Comparison of ENCODE assay signal across 1 cellular context in the genomic region with DNA sequence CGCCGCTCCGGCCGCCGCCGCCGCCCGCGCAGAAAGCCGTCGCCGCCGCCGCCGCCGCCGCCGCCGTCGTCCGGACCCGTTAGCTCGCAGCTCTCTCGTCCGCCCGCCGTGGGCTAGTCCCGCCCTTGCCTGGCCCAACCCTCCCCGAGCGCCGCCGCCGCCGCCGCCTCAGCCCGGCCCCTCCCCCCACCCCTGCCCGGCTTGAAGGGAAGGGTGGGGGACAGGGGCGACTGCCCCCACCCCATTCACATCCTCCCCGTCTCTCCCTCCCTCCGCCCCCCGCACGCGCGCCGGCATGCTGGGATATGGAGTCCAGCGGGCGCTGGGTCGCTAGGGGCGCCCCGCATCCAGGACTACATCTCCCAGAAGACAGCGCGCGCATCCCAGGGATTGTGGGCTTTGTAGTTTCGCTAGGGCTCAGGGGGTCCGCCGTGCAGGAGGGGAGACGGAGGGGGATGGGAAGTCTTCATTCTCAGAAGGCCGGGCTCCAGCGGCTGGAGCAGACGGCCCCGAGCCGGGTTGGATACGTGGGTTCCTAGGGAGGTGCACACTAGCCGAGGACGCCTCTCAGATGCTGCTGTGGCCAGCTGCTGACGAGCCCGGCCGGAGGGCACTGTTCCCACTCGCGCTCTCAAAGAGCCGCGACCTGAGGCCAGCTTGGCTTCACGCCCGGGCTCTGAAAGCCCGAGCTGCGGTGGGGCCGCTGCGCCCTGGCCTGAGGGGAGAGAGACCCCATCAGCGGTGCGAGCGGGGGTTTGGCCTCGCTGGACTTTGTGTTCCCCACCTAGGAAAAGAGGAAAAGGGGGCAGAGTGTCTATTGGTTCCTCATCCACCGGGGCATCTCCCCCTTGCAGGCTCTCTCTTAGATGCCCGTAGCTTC.
TF ChIP-seq lines count a peak whose summit lies in the region.

A gene with protein sequence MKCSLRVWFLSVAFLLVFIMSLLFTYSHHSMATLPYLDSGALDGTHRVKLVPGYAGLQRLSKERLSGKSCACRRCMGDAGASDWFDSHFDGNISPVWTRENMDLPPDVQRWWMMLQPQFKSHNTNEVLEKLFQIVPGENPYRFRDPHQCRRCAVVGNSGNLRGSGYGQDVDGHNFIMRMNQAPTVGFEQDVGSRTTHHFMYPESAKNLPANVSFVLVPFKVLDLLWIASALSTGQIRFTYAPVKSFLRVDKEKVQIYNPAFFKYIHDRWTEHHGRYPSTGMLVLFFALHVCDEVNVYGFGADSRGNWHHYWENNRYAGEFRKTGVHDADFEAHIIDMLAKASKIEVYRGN (minus strand): TSS at position 118 of the 880 bp plus-strand sequence. CDS start 40,570 bp downstream, outside the sequence.

TF ChIP-seq in K562, 482 proteins besides CTCF, POLR2A, EP300 and RAD21 (continued from another document and continues in another):
- TF ChIP-seq ELF1 (tag; IDR thresholded peaks at IDR 0.05) (peak; percentile 68; the same call in 1 of the 2 replicates), KLF6 (CRISPR knock-in tag; IDR thresholded peaks at IDR 0.05; ENCODE audit: borderline replicate concordance) (peak; percentile 95), CXXC5 (CRISPR knock-in tag; IDR thresholded peaks at IDR 0.05) (peak; percentile 92), TBL1XR1 (IDR thresholded peaks at IDR 0.05; ENCODE audit: low read length in 2 of 2) (peak in 1 of 2 experiments; percentile 40; a peak in 1 of 4 replicates), ASH1L (IDR thresholded peaks at IDR 0.05; ENCODE audit: borderline replicate concordance, low read depth, partially characterized antibody) (peak; percentile 68), RAD51 (IDR thresholded peaks at IDR 0.05; ENCODE audit: borderline replicate concordance, low read depth) (no peak), ZBTB17 (CRISPR knock-in tag; IDR thresholded peaks at IDR 0.05) (peak; percentile 86), BHLHE40 (IDR thresholded peaks at IDR 0.05; ENCODE audit: low read length) (peak; percentile 45; the same call in 1 of the 2 replicates), SMAD3 (CRISPR knock-in tag; conservative IDR thresholded peaks at IDR 0.05) (peak; percentile 90), NR2C2 (CRISPR knock-in tag; IDR thresholded peaks at IDR 0.05) (peak; percentile 79; the same call in 1 of the 2 replicates), NR2C2 (tag; IDR thresholded peaks at IDR 0.05) (peak; percentile 93), GTF2F1 (IDR thresholded peaks at IDR 0.05; ENCODE audit: low read depth, low read length) (0 out of 2 replicates have a peak, but pooled peaks have one; percentile 20), FOSL1 (tag; conservative IDR thresholded peaks at IDR 0.05) (peak; percentile 49), HNRNPK (IDR thresholded peaks at IDR 0.05; ENCODE audit: low read depth, low read length, poor library complexity, severe bottlenecking) (no peak), IRF2 (CRISPR knock-in tag; IDR thresholded peaks at IDR 0.05) (no peak), L3MBTL2 (IDR thresholded peaks at IDR 0.05) (peak; percentile 59), GATAD2A (IDR thresholded peaks at IDR 0.05) (peak; percentile 78; the same call in 1 of the 2 replicates), RBBP5 (IDR thresholded peaks at IDR 0.05; ENCODE audit: borderline replicate concordance, insufficient read depth, low read length, poor library complexity, severe bottlenecking) (peak; percentile 56), ZNF184 (CRISPR knock-in tag; IDR thresholded peaks at IDR 0.05) (no peak), MECOM (CRISPR knock-in tag; IDR thresholded peaks at IDR 0.05) (peak; percentile 60; the same call in 1 of the 2 replicates), IFI16 (CRISPR knock-in tag; IDR thresholded peaks at IDR 0.05) (no peak), MBD2 (IDR thresholded peaks at IDR 0.05; ENCODE audit: borderline replicate concordance, low read depth) (peak; percentile 99), MCM5 (IDR thresholded peaks at IDR 0.05; ENCODE audit: low read depth) (no peak), GATAD2B (IDR thresholded peaks at IDR 0.05; ENCODE audit: borderline replicate concordance) (0 out of 2 replicates have a peak, but pooled peaks have one; percentile 33)
- TF ChIP-seq, protein P1, sequence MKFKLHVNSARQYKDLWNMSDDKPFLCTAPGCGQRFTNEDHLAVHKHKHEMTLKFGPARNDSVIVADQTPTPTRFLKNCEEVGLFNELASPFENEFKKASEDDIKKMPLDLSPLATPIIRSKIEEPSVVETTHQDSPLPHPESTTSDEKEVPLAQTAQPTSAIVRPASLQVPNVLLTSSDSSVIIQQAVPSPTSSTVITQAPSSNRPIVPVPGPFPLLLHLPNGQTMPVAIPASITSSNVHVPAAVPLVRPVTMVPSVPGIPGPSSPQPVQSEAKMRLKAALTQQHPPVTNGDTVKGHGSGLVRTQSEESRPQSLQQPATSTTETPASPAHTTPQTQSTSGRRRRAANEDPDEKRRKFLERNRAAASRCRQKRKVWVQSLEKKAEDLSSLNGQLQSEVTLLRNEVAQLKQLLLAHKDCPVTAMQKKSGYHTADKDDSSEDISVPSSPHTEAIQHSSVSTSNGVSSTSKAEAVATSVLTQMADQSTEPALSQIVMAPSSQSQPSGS (CRISPR knock-in tag; IDR thresholded peaks at IDR 0.05): no peak
- TF ChIP-seq, protein P2, sequence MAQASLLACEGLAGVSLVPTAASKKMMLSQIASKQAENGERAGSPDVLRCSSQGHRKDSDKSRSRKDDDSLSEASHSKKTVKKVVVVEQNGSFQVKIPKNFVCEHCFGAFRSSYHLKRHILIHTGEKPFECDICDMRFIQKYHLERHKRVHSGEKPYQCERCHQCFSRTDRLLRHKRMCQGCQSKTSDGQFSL (CRISPR knock-in tag; IDR thresholded peaks at IDR 0.05): peak; percentile 83
- TF ChIP-seq, protein P2 (tag; IDR thresholded peaks at IDR 0.05): peak in 1 of 2 experiments; percentile 65; a peak in 2 of 4 replicates
- TF ChIP-seq, protein P3, sequence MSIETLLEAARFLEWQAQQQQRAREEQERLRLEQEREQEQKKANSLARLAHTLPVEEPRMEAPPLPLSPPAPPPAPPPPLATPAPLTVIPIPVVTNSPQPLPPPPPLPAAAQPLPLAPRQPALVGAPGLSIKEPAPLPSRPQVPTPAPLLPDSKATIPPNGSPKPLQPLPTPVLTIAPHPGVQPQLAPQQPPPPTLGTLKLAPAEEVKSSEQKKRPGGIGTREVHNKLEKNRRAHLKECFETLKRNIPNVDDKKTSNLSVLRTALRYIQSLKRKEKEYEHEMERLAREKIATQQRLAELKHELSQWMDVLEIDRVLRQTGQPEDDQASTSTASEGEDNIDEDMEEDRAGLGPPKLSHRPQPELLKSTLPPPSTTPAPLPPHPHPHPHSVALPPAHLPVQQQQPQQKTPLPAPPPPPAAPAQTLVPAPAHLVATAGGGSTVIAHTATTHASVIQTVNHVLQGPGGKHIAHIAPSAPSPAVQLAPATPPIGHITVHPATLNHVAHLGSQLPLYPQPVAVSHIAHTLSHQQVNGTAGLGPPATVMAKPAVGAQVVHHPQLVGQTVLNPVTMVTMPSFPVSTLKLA (conservative IDR thresholded peaks at IDR 0.05): peak; percentile 59 to 88; a peak in 3 of 4 replicates
- TF ChIP-seq, protein P4, sequence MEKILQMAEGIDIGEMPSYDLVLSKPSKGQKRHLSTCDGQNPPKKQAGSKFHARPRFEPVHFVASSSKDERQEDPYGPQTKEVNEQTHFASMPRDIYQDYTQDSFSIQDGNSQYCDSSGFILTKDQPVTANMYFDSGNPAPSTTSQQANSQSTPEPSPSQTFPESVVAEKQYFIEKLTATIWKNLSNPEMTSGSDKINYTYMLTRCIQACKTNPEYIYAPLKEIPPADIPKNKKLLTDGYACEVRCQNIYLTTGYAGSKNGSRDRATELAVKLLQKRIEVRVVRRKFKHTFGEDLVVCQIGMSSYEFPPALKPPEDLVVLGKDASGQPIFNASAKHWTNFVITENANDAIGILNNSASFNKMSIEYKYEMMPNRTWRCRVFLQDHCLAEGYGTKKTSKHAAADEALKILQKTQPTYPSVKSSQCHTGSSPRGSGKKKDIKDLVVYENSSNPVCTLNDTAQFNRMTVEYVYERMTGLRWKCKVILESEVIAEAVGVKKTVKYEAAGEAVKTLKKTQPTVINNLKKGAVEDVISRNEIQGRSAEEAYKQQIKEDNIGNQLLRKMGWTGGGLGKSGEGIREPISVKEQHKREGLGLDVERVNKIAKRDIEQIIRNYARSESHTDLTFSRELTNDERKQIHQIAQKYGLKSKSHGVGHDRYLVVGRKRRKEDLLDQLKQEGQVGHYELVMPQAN (IDR thresholded peaks at IDR 0.05; ENCODE audit: borderline replicate concordance): peak; percentile 42; the same call in 1 of the 2 replicates
- TF ChIP-seq, protein P5, sequence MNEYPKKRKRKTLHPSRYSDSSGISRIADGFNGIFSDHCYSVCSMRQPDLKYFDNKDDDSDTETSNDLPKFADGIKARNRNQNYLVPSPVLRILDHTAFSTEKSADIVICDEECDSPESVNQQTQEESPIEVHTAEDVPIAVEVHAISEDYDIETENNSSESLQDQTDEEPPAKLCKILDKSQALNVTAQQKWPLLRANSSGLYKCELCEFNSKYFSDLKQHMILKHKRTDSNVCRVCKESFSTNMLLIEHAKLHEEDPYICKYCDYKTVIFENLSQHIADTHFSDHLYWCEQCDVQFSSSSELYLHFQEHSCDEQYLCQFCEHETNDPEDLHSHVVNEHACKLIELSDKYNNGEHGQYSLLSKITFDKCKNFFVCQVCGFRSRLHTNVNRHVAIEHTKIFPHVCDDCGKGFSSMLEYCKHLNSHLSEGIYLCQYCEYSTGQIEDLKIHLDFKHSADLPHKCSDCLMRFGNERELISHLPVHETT (CRISPR knock-in tag; conservative IDR thresholded peaks at IDR 0.05 in 1 of 2, IDR thresholded peaks at IDR 0.05 in 1 of 2): peak in 1 of 2 experiments; percentile 97; a peak in 2 of 4 replicates
- TF ChIP-seq, protein P6, sequence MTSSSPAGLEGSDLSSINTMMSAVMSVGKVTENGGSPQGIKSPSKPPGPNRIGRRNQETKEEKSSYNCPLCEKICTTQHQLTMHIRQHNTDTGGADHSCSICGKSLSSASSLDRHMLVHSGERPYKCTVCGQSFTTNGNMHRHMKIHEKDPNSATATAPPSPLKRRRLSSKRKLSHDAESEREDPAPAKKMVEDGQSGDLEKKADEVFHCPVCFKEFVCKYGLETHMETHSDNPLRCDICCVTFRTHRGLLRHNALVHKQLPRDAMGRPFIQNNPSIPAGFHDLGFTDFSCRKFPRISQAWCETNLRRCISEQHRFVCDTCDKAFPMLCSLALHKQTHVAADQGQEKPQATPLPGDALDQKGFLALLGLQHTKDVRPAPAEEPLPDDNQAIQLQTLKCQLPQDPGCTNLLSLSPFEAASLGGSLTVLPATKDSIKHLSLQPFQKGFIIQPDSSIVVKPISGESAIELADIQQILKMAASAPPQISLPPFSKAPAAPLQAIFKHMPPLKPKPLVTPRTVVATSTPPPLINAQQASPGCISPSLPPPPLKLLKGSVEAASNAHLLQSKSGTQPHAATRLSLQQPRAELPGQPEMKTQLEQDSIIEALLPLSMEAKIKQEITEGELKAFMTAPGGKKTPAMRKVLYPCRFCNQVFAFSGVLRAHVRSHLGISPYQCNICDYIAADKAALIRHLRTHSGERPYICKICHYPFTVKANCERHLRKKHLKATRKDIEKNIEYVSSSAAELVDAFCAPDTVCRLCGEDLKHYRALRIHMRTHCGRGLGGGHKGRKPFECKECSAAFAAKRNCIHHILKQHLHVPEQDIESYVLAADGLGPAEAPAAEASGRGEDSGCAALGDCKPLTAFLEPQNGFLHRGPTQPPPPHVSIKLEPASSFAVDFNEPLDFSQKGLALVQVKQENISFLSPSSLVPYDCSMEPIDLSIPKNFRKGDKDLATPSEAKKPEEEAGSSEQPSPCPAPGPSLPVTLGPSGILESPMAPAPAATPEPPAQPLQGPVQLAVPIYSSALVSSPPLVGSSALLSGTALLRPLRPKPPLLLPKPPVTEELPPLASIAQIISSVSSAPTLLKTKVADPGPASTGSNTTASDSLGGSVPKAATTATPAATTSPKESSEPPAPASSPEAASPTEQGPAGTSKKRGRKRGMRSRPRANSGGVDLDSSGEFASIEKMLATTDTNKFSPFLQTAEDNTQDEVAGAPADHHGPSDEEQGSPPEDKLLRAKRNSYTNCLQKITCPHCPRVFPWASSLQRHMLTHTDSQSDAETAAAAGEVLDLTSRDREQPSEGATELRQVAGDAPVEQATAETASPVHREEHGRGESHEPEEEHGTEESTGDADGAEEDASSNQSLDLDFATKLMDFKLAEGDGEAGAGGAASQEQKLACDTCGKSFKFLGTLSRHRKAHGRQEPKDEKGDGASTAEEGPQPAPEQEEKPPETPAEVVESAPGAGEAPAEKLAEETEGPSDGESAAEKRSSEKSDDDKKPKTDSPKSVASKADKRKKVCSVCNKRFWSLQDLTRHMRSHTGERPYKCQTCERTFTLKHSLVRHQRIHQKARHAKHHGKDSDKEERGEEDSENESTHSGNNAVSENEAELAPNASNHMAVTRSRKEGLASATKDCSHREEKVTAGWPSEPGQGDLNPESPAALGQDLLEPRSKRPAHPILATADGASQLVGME (CRISPR knock-in tag; IDR thresholded peaks at IDR 0.05): peak; percentile 63; the same call in 1 of the 2 replicates
- TF ChIP-seq, protein P7, sequence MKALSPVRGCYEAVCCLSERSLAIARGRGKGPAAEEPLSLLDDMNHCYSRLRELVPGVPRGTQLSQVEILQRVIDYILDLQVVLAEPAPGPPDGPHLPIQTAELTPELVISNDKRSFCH (CRISPR knock-in tag; IDR thresholded peaks at IDR 0.05): no peak
- TF ChIP-seq, protein P7 (tag; IDR thresholded peaks at IDR 0.05): peak; percentile 86
- TF ChIP-seq, protein P8, sequence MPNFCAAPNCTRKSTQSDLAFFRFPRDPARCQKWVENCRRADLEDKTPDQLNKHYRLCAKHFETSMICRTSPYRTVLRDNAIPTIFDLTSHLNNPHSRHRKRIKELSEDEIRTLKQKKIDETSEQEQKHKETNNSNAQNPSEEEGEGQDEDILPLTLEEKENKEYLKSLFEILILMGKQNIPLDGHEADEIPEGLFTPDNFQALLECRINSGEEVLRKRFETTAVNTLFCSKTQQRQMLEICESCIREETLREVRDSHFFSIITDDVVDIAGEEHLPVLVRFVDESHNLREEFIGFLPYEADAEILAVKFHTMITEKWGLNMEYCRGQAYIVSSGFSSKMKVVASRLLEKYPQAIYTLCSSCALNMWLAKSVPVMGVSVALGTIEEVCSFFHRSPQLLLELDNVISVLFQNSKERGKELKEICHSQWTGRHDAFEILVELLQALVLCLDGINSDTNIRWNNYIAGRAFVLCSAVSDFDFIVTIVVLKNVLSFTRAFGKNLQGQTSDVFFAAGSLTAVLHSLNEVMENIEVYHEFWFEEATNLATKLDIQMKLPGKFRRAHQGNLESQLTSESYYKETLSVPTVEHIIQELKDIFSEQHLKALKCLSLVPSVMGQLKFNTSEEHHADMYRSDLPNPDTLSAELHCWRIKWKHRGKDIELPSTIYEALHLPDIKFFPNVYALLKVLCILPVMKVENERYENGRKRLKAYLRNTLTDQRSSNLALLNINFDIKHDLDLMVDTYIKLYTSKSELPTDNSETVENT (CRISPR knock-in tag; IDR thresholded peaks at IDR 0.05): no peak
